In genomic region chr2:157438907-157439791, GRCh38 we compare ENCODE assay signal across 10 cellular contexts. TPM values are rescaled to one million over a fixed set of nuclear protein-coding genes. Genes with fewer than 3 reads are reported as not detected.
DNase-seq lines count a peak whose midpoint lies in the region; ATAC-seq lines count a peak whose summit lies in the region.
"Had no signal": no experiment of that assay in that cellular context is flagged by ENCODE, and none has a peak within 500 bp of the region (broad histone marks: within the 10 kb centered on the region; RNA-seq: fewer than 3 reads in every experiment).

No MANE protein-coding gene starts in this region.

- H3K27me3 Mint-ChIP-seq in T-helper 1 cell treated with Interleukin-12 subunit alpha and Interleukin-12 subunit beta and Interleukin-4 antibody, amounts not matched to agents 30 μg/mL and 1 μg/mL, for 36 hours (ENCODE audit: low read depth) = no peaks in the 10 kb centered on the region

- peak; percentile 37 for DNase-seq in NOMO-1 treated with DMSO at 0.1 percent for 48 hours (lab: John Stamatoyannopoulos, UW; ENCODE audit: unreplicated experiment)
- DNase-seq in NOMO-1 treated with dmso at 0.1 percent for 144 hours (lab: John Stamatoyannopoulos, UW; ENCODE audit: unreplicated experiment) = no peak
- peak; percentile 28 for DNase-seq in myocyte (ENCODE audit: low read depth)
- DNase-seq in T-helper 9 cell = no peak
- no peak for DNase-seq in globus pallidus (ENCODE audit: low spot score)

- H3K4me1 Mint-ChIP-seq in T-helper 1 cell treated with Interleukin-12 subunit alpha and Interleukin-12 subunit beta and Interleukin-4 antibody, amounts not matched to agents 30 μg/mL and 1 μg/mL, for 36 hours (ENCODE audit: low read depth) = peaks cover 25% of the 10 kb centered on the region

- ATAC-seq in HG03097 (IDR thresholded peaks at IDR 0.05; ENCODE audit: low FRiP score, unreplicated experiment) (peak; percentile 13), GM19328 (IDR thresholded peaks at IDR 0.05; ENCODE audit: unreplicated experiment) (no peak)
- ATAC-seq: A549 had no signal

- peaks cover 89% of the 10 kb centered on the region for H3K36me3 Mint-ChIP-seq in T-helper 1 cell treated with Interleukin-12 subunit alpha and Interleukin-12 subunit beta and Interleukin-4 antibody, amounts not matched to agents 30 μg/mL and 1 μg/mL, for 36 hours (ENCODE audit: low read depth)

- no peaks in the 10 kb centered on the region for H3K9me3 Mint-ChIP-seq in T-helper 1 cell treated with Interleukin-12 subunit alpha and Interleukin-12 subunit beta and Interleukin-4 antibody, amounts not matched to agents 30 μg/mL and 1 μg/mL, for 36 hours

- H3K27ac Mint-ChIP-seq in T-helper 1 cell treated with Interleukin-12 subunit alpha and Interleukin-12 subunit beta and Interleukin-4 antibody, amounts not matched to agents 30 μg/mL and 1 μg/mL, for 36 hours = peak overlapping the region; percentile 96

- H3K4me3 Mint-ChIP-seq in T-helper 1 cell treated with Interleukin-12 subunit alpha and Interleukin-12 subunit beta and Interleukin-4 antibody, amounts not matched to agents 30 μg/mL and 1 μg/mL, for 36 hours = peak overlapping the region; percentile 97

RNA-seq across cellular contexts. Expression of gene CYTIP, which starts 4.7 kb away (rescaled TPM):
- total RNA-seq in myocyte = 1.9 and 2.4 TPM in 2 replicates
- 0.08 TPM for polyA plus RNA-seq in myocyte (2012)
- total RNA-seq: SK-MEL-5 had no signal

Comparison
In these comparisons a context has a peak if more than half of its experiments do, and no peak if none do; other contexts are left out.
1. DNase-seq: peak in NOMO-1 treated with DMSO at 0.1 percent for 48 hours (single experiment) and myocyte (single experiment); none in NOMO-1 treated with dmso at 0.1 percent for 144 hours (single experiment), T-helper 9 cell (single experiment) and globus pallidus (single experiment).